ENCODE assay signal across 25 cellular contexts in the genomic region with DNA sequence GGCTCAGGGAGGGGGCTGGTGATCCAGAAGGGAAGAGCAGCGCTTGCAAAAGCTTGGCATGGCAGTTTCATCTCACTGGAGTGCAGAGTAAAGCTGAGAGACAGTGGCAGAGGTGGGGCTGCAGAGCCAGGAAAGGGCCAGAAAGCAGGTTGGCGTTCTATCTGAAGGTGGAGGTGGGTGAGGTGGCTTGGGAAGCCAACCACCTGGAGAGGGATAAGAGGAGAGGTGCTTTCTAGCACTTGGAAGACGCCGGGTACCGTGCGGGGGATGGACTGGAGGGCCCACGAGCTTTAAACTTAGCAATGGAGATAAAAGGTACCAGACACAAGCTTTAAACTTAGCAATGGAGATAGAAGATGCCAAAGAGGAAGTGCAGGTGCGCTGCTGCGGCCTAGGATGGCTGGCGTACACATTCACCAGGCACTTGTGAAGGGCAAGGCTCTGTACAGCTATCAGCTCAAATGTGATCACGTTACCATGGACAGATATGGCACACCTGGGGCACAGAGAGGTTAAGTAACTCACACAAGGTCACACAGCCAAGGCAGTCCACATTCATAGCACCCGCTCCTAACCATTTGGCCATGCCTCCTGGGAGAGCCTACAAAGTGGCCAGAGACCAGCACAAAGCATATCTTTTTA.
DNase-seq lines count a peak whose midpoint lies in the region; ATAC-seq, FAIRE-seq and TF ChIP-seq lines count a peak whose summit lies in the region.
"Had no signal": no experiment of that assay in that cellular context is flagged by ENCODE, and none has a peak within 500 bp of the region (broad histone marks: within the 10 kb centered on the region; RNA-seq: fewer than 3 reads in every experiment).

No MANE protein-coding gene starts in this region.

- H3K4me1 Mint-ChIP-seq in osteocyte (ENCODE audit: unreplicated experiment), result peaks cover 9% of the 10 kb centered on the region
- H3K4me1 Mint-ChIP-seq: memory B cell; stimulated activated naive B cell treated with anti-CD40 and anti-IgM and Interleukin-4, amounts not matched to agents 10 μg/mL and 1 μg/mL and 100 μg/mL, for 72 hours had no signal

- CTCF ChIA-PET in A549 (lab: Yijun Ruan, JAX), result no interaction called here
- CTCF ChIA-PET in HEK293T (lab: Yijun Ruan, JAX), result no interaction called here

- DNase-seq in A549 (ENCODE audit: low read depth in 1 of 2, low spot score in 1 of 2) (no peak), ELF-1 (ENCODE audit: low read depth, low spot score) (peak; percentile 0), bronchial epithelial cell (ENCODE audit: low read depth) (no peak), osteocyte (ENCODE audit: extremely low spot score, unreplicated experiment) (peak; percentile 71), NCI-H2081 (lab: John Stamatoyannopoulos, UW) (no peak), HEK293T (ENCODE audit: extremely low spot score) (no peak)
- no peak for DNase-seq in activated CD4-positive, alpha-beta T cell treated with anti-CD3 and anti-CD28 coated beads for 48 hours
- DNase-seq in stimulated activated naive CD8-positive, alpha-beta T cell treated with anti-CD3 and anti-CD28 coated beads, Interleukin-15, Interleukin-2, amounts not matched to agents 100 U/mL and 50 U/mL, for 24 hours, result no peak
- DNase-seq: activated gamma-delta T cell treated with Interleukin-2 at 50 U/mL for 16 hours; anterior cingulate cortex; effector memory CD4-positive, alpha-beta T cell; gastrocnemius medialis; IMR-90; MG63; NCI-H146; OCI-M1; SHP77 treated with DMSO at 0.1 percent for 48 hours; stimulated activated CD4-positive, alpha-beta T cell treated with anti-CD3 and anti-CD28 coated beads, Interleukin-1b, Interleukin-23, amount 100 ng/mL, for 48 hours; stimulated activated naive B cell treated with anti-CD40 and anti-IgM and Interleukin-4, amounts not matched to agents 10 μg/mL and 1 μg/mL and 100 μg/mL, for 72 hours; thyroid gland had no signal

- no peak overlapping the region for H3K27ac ChIP-seq in A549
- H3K27ac ChIP-seq: gastrocnemius medialis, HL-60, parathyroid adenoma, thyroid gland had no signal

- POLR2A ChIA-PET in A549 (lab: Yijun Ruan, JAX) (no interaction called here), HEK293T (lab: Yijun Ruan, JAX) (no interaction called here)

- H3K36me3 ChIP-seq in bronchial epithelial cell (ENCODE audit: control insufficient read depth, insufficient read depth, low read length), result no peaks in the 10 kb centered on the region
- H3K36me3 ChIP-seq: gastrocnemius medialis, MG63, thyroid gland had no signal

- 75% methylated on average over 11 of the region's 12 CpGs for WGBS in A549 (ENCODE audit: missing lambda C conversion rate)

- H3K9me3 Mint-ChIP-seq in osteocyte (ENCODE audit: unreplicated experiment), result no peaks in the 10 kb centered on the region
- H3K9me3 Mint-ChIP-seq: central memory CD8-positive, alpha-beta T cell; memory B cell; stimulated activated naive B cell treated with anti-CD40 and anti-IgM and Interleukin-4, amounts not matched to agents 10 μg/mL and 1 μg/mL and 100 μg/mL, for 72 hours had no signal

- H3K4me1 ChIP-seq in A549, result no peaks in the 10 kb centered on the region
- H3K4me1 ChIP-seq: gastrocnemius medialis, parathyroid adenoma had no signal

- H3K27me3 ChIP-seq in bronchial epithelial cell (ENCODE audit: control insufficient read depth, insufficient read depth, low read length), result peaks cover 2% of the 10 kb centered on the region
- H3K27me3 ChIP-seq: MG63, thyroid gland had no signal

- no peak for TF ChIP-seq EP300 in A549 (IDR thresholded peaks at IDR 0.05)

- no peak for TF ChIP-seq POLR2A in A549 (IDR thresholded peaks at IDR 0.05; ENCODE audit: low read length)

- peaks cover 35% of the 10 kb centered on the region for H3K27me3 Mint-ChIP-seq in osteocyte (ENCODE audit: unreplicated experiment)

- H3K36me3 Mint-ChIP-seq in osteocyte (ENCODE audit: unreplicated experiment), result no peaks in the 10 kb centered on the region
- H3K36me3 Mint-ChIP-seq: memory B cell; stimulated activated naive B cell treated with anti-CD40 and anti-IgM and Interleukin-4, amounts not matched to agents 10 μg/mL and 1 μg/mL and 100 μg/mL, for 72 hours had no signal

- ATAC-seq in A549, result no peak
- ATAC-seq in stimulated activated naive CD8-positive, alpha-beta T cell treated with anti-CD3 and anti-CD28 coated beads, Interleukin-15, Interleukin-2, amounts not matched to agents 100 U/mL and 50 U/mL, for 24 hours, result no peak
- ATAC-seq: esophagus mucosa; gastrocnemius medialis; stimulated activated naive B cell treated with anti-CD40 and anti-IgM and Interleukin-4, amounts not matched to agents 10 μg/mL and 1 μg/mL and 100 μg/mL, for 72 hours had no signal

- H3K4me3 ChIP-seq in A549 (no peak overlapping the region), bronchial epithelial cell (ENCODE audit: low read depth, low read length) (no peak overlapping the region)
- H3K4me3 ChIP-seq: gastrocnemius medialis, MG63, thyroid gland had no signal

- H3K9me3 ChIP-seq in A549, result no peaks in the 10 kb centered on the region
- H3K9me3 ChIP-seq: gastrocnemius medialis, MG63, thyroid gland had no signal

- H3K4me2 ChIP-seq in A549, result no peak overlapping the region

- TF ChIP-seq RAD21 in A549 (conservative IDR thresholded peaks at IDR 0.05 in 1 of 2, IDR thresholded peaks at IDR 0.05 in 1 of 2), result no peak

- FAIRE-seq in A549 (lab: Jason Lieb, UNC), result no peak
- peak; percentile 95 for FAIRE-seq in bronchial epithelial cell (lab: Jason Lieb, UNC)

- TF ChIP-seq CTCF in A549 (IDR thresholded peaks at IDR 0.05) (no peak), bronchial epithelial cell (IDR thresholded peaks at IDR 0.05; ENCODE audit: insufficient read depth, low read length, severe bottlenecking) (no peak), osteocyte (IDR thresholded peaks at IDR 0.05) (no peak)

- no peak overlapping the region for H3K4me3 Mint-ChIP-seq in osteocyte (ENCODE audit: unreplicated experiment)
- H3K4me3 Mint-ChIP-seq: central memory CD8-positive, alpha-beta T cell; memory B cell; stimulated activated naive B cell treated with anti-CD40 and anti-IgM and Interleukin-4, amounts not matched to agents 10 μg/mL and 1 μg/mL and 100 μg/mL, for 72 hours had no signal

- H3K27ac Mint-ChIP-seq in osteocyte (ENCODE audit: unreplicated experiment), result no peak overlapping the region
- H3K27ac Mint-ChIP-seq: memory B cell had no signal

TF ChIP-seq in A549, 52 proteins besides CTCF, POLR2A, EP300 and RAD21:
- no peak for TF ChIP-seq FOXS1 (CRISPR knock-in tag; IDR thresholded peaks at IDR 0.05)
- TF ChIP-seq JUNB (IDR thresholded peaks at IDR 0.05), result no peak
- TF ChIP-seq HOXB13 (CRISPR knock-in tag; IDR thresholded peaks at IDR 0.05; ENCODE audit: low read depth), result no peak
- TF ChIP-seq GATA3 (IDR thresholded peaks at IDR 0.05; ENCODE audit: borderline replicate concordance), result no peak
- TF ChIP-seq BHLHE40 (IDR thresholded peaks at IDR 0.05; ENCODE audit: low read depth, low read length), result no peak
- peak; percentile 33 for TF ChIP-seq ZFP36 (IDR thresholded peaks at IDR 0.05; ENCODE audit: borderline replicate concordance, partially characterized antibody)

TF ChIP-seq in HEK293T, 16 proteins besides CTCF, POLR2A, EP300 and RAD21:
- TF ChIP-seq ARNT (IDR thresholded peaks at IDR 0.05) (no peak), ELF4 (IDR thresholded peaks at IDR 0.05) (no peak), BHLHE40 (IDR thresholded peaks at IDR 0.05; ENCODE audit: borderline replicate concordance) (no peak), ZNF384 (IDR thresholded peaks at IDR 0.05) (no peak), FOXM1 (IDR thresholded peaks at IDR 0.05; ENCODE audit: borderline replicate concordance) (no peak), L3MBTL2 (conservative IDR thresholded peaks at IDR 0.05) (no peak), LEF1 (IDR thresholded peaks at IDR 0.05; ENCODE audit: borderline replicate concordance) (no peak), SUZ12 (IDR thresholded peaks at IDR 0.05) (no peak), FOXK2 (IDR thresholded peaks at IDR 0.05) (no peak), FOXA1 (IDR thresholded peaks at IDR 0.05) (no peak), NFRKB (IDR thresholded peaks at IDR 0.05) (no peak), SP1 (IDR thresholded peaks at IDR 0.05) (no peak), HDGF (IDR thresholded peaks at IDR 0.05; ENCODE audit: borderline replicate concordance) (no peak), PKNOX1 (IDR thresholded peaks at IDR 0.05) (no peak), CTBP1 (IDR thresholded peaks at IDR 0.05; ENCODE audit: borderline replicate concordance) (no peak)

Comparison
In these comparisons a context has a peak if more than half of its experiments do, and no peak if none do; other contexts are left out.
1. DNase-seq: peak in ELF-1 (single experiment) and osteocyte (single experiment); none in A549 (0 of 2), bronchial epithelial cell (single experiment), activated CD4-positive, alpha-beta T cell treated with anti-CD3 and anti-CD28 coated beads for 48 hours (single experiment), NCI-H2081 (0 of 2), HEK293T (single experiment) and stimulated activated naive CD8-positive, alpha-beta T cell treated with anti-CD3 and anti-CD28 coated beads, Interleukin-15, Interleukin-2, amounts not matched to agents 100 U/mL and 50 U/mL, for 24 hours (single experiment).